Comparison of ENCODE assay signal across 7 cellular contexts in genomic region chr6:52045033-52045432, GRCh38. TPM values are rescaled to one million over a fixed set of nuclear protein-coding genes. Genes with fewer than 3 reads are reported as not detected.
"Had no signal": no experiment of that assay in that cellular context is flagged by ENCODE, and none has a peak within 500 bp of the region (broad histone marks: within the 10 kb centered on the region; RNA-seq: fewer than 3 reads in every experiment).

No MANE protein-coding gene starts in this region.

- ATAC-seq: GM23338, K562 had no signal

- H3K4me3 ChIP-seq: GM23338, K562 had no signal

- H2AFZ ChIP-seq: GM23338 had no signal

- H3K4me2 ChIP-seq: GM23338 had no signal

- DNase-seq: H9, HCEC 1CT, IMR-90, Kasumi-1, KG1 had no signal

RNA-seq across cellular contexts. Expression of gene PKHD1, which starts 42.4 kb away (rescaled TPM):
- total RNA-seq: IMR-90 had no signal
- polyA plus RNA-seq: IMR-90 had no signal
